Comparison of ENCODE assay signal across 24 cellular contexts in genomic region chr15:86588413-86588812, GRCh38.
DNase-seq lines count a peak whose midpoint lies in the region; FAIRE-seq and TF ChIP-seq lines count a peak whose summit lies in the region.
"Had no signal": no experiment of that assay in that cellular context is flagged by ENCODE, and none has a peak within 500 bp of the region (broad histone marks: within the 10 kb centered on the region; RNA-seq: fewer than 3 reads in every experiment).

No MANE protein-coding gene starts in this region.

- no peak overlapping the region for H2BK15ac ChIP-seq in H9 (ENCODE audit: low read depth, low read length)
- H2BK15ac ChIP-seq in H1 (ENCODE audit: low read length) = no peak overlapping the region

- H2AK5ac ChIP-seq in H9 (ENCODE audit: insufficient read length, low read length) (no peak overlapping the region), H1 (ENCODE audit: low read depth, low read length) (no peak overlapping the region)

- H2BK20ac ChIP-seq in H9 (ENCODE audit: low read depth, low read length, poor library complexity, severe bottlenecking) = no peak overlapping the region
- no peak overlapping the region for H2BK20ac ChIP-seq in H1 (ENCODE audit: low read length)

- FAIRE-seq in H1 (lab: Jason Lieb, UNC) (peak; percentile 7), GM12891 (lab: Jason Lieb, UNC) (no peak)
- FAIRE-seq: GM12892, HTR-8/SVneo had no signal

- H3K79me2 ChIP-seq in H9 (ENCODE audit: insufficient read depth, low read length) = no peaks in the 10 kb centered on the region
- H3K79me2 ChIP-seq in H1 (ENCODE audit: control insufficient read depth in 1 of 2, insufficient read depth in 2 of 2, low read length in 2 of 2) = no peaks in the 10 kb centered on the region
- H3K79me2 ChIP-seq in neural progenitor cell (ENCODE audit: low read depth) = no peaks in the 10 kb centered on the region

- H2BK5ac ChIP-seq in H9 (ENCODE audit: insufficient read length, low read length) = no peak overlapping the region
- H2BK5ac ChIP-seq in H1 (ENCODE audit: low read depth, low read length) = no peak overlapping the region

- no peak for TF ChIP-seq RAD21 in H1 (IDR thresholded peaks at IDR 0.05 in 1 of 2, conservative IDR thresholded peaks at IDR 0.05 in 1 of 2; ENCODE audit: low read depth in 2 of 2, low read length in 2 of 2)

- H3K4ac ChIP-seq in H9 (ENCODE audit: low read depth, low read length) = no peak overlapping the region
- H3K4ac ChIP-seq in H1 (replicated peaks; ENCODE audit: insufficient read length, low read depth, low read length) = no peak overlapping the region

- H3K14ac ChIP-seq in H9 (ENCODE audit: insufficient read depth, low read length) (no peak overlapping the region), H1 (ENCODE audit: insufficient read length) (no peak overlapping the region)

- H4K91ac ChIP-seq in H9 (ENCODE audit: insufficient read length, low read depth, low read length) = no peak overlapping the region
- no peak overlapping the region for H4K91ac ChIP-seq in H1 (replicated peaks; ENCODE audit: insufficient read length, low read length)

- H3F3A ChIP-seq in neural progenitor cell (ENCODE audit: low read depth) = no peaks in the 10 kb centered on the region

- H2BK12ac ChIP-seq in H9 (ENCODE audit: insufficient read length, low read depth, low read length) = no peak overlapping the region
- H2BK12ac ChIP-seq in H1 (ENCODE audit: low read depth, low read length) = no peak overlapping the region

- H3K27me3 ChIP-seq in H9 (ENCODE audit: insufficient read depth, low read length) (no peaks in the 10 kb centered on the region), H1 (replicated peaks in 1 of 4; ENCODE audit: control insufficient read depth in 3 of 4, extremely low read depth in 1 of 4, insufficient read depth in 3 of 4, low read length in 3 of 4) (no peaks in the 10 kb centered on the region), neural progenitor cell (no peaks in the 10 kb centered on the region)
- H3K27me3 ChIP-seq: BLaER1 treated with 17β-estradiol and CSF1 and Interleukin-3, amounts not matched to agents 10 nM and 100 nM had no signal

- H3K9me3 Mint-ChIP-seq in H9 (peaks cover 25% of the 10 kb centered on the region in 2 experiments), neural progenitor cell (peaks cover 9% of the 10 kb centered on the region)

- no peak for TF ChIP-seq POLR2A in H1 (IDR thresholded peaks at IDR 0.05; ENCODE audit: control extremely low read depth in 1 of 2, low read depth in 2 of 2, low read length in 2 of 2)
- no peak for TF ChIP-seq POLR2A in GM12891 (IDR thresholded peaks at IDR 0.05; ENCODE audit: low read depth, low read length)

- no peak overlapping the region for H3K4me2 ChIP-seq in H9 (ENCODE audit: insufficient read depth, insufficient read length, low read length)
- H3K4me2 ChIP-seq in H1 (ENCODE audit: insufficient read depth in 1 of 2, low read depth in 2 of 2, low read length in 2 of 2) = peak overlapping the region in 1 of 2 experiments; percentile 14; a peak in 1 of 4 replicates
- H3K4me2 ChIP-seq in neural progenitor cell = peak overlapping the region; percentile 3
- H3K4me2 ChIP-seq: BLaER1 treated with 17β-estradiol and CSF1 and Interleukin-3, amounts not matched to agents 10 nM and 100 nM had no signal

- H3K9me3 ChIP-seq in H9 (ENCODE audit: control insufficient read depth, low read depth, low read length) (no peaks in the 10 kb centered on the region), H1 (ENCODE audit: insufficient read depth in 2 of 2, low read depth in 1 of 2, low read length in 1 of 2) (peaks cover 0 to 3% of the 10 kb centered on the region in 2 experiments; a peak in 2 of 4 replicates), neural progenitor cell (ENCODE audit: low read depth) (no peaks in the 10 kb centered on the region)

- no peak overlapping the region for H3K18ac ChIP-seq in H9 (ENCODE audit: insufficient read length, low read depth, low read length)
- H3K18ac ChIP-seq in H1 (ENCODE audit: extremely low read depth, low read length) = no peak overlapping the region

- no peak for TF ChIP-seq EP300 in H1 (IDR thresholded peaks at IDR 0.05; ENCODE audit: borderline replicate concordance in 1 of 2, low read depth in 2 of 2, low read length in 2 of 2)

- no peak overlapping the region for H3T11ph ChIP-seq in H9 (ENCODE audit: low read length)

- peaks cover 2% of the 10 kb centered on the region; the same call in 1 of the 2 replicates for H3K4me1 ChIP-seq in H9 (ENCODE audit: insufficient read depth, low read length)
- peaks cover 2 to 11% (median 8%) of the 10 kb centered on the region in 4 experiments; a peak in 4 of 7 replicates for H3K4me1 ChIP-seq in H1 (replicated peaks in 1 of 4; ENCODE audit: control insufficient read depth in 3 of 4, insufficient read depth in 4 of 4, low read length in 3 of 4)
- peaks cover 19% of the 10 kb centered on the region for H3K4me1 ChIP-seq in neural progenitor cell
- H3K4me1 ChIP-seq: BLaER1 treated with 17β-estradiol and CSF1 and Interleukin-3, amounts not matched to agents 10 nM and 100 nM had no signal

- H3K56ac ChIP-seq in H9 (ENCODE audit: insufficient read length, low read depth, low read length) (no peak overlapping the region), H1 (replicated peaks; ENCODE audit: insufficient read length, low read depth, low read length) (no peak overlapping the region)

- peaks cover 43 to 46% of the 10 kb centered on the region in 2 experiments for H3K4me1 Mint-ChIP-seq in H9
- H3K4me1 Mint-ChIP-seq in neural progenitor cell = peaks cover 29% of the 10 kb centered on the region

- H3K27ac Mint-ChIP-seq in H9 (peak overlapping the region; percentile 6 to 55 (median 27); a peak in 2 of 7 replicates), neural progenitor cell (no peak overlapping the region)
- H3K27ac Mint-ChIP-seq: CD8-positive, alpha-beta memory T cell had no signal

- DNase-seq in H9 = no peak
- DNase-seq in NCI-H526 treated with DMSO at 0.1 percent for 48 hours (lab: John Stamatoyannopoulos, UW) = peak; percentile 66
- no peak for DNase-seq in H1 (ENCODE audit: low read depth in 1 of 2, low spot score in 2 of 2)
- DNase-seq in neural progenitor cell (ENCODE audit: low spot score) = no peak
- DNase-seq in NCI-H1694 treated with DMSO at 0.1 percent for 48 hours (lab: John Stamatoyannopoulos, UW) = no peak
- DNase-seq in AML-193 (lab: John Stamatoyannopoulos, UW) = no peak
- no peak for DNase-seq in GM12891 (ENCODE audit: insufficient read length, low spot score)
- DNase-seq: CD8-positive, alpha-beta memory T cell; DMS53; EL; H7; Kasumi-1; MM.1S; NCI-H1092; NCI-H1436 treated with DMSO at 0.1 percent for 48 hours; NCI-H2029 treated with DMSO at 0.1 percent for 48 hours; NCI-H446 treated with DMSO at 0.1 percent for 48 hours; NCI-H774; SHP77 had no signal

- TF ChIP-seq CTCF in H9 (conservative IDR thresholded peaks at IDR 0.05) = no peak
- no peak for TF ChIP-seq CTCF in H1 (IDR thresholded peaks at IDR 0.05; ENCODE audit: control extremely low read depth in 1 of 3, insufficient read depth in 1 of 3, low read depth in 1 of 3, low read length in 3 of 3)
- TF ChIP-seq CTCF in neural progenitor cell (IDR thresholded peaks at IDR 0.05) = no peak

- H3K36me3 Mint-ChIP-seq in H9 (ENCODE audit: insufficient read depth in 1 of 3, low read depth in 3 of 3) (peaks cover 10 to 38% (median 15%) of the 10 kb centered on the region in 3 experiments), neural progenitor cell (no peaks in the 10 kb centered on the region)

- H3K4me3 ChIP-seq in H1 (ENCODE audit: extremely low read depth in 1 of 4, insufficient read depth in 2 of 4, low read depth in 3 of 4, low read length in 4 of 4) (no peak overlapping the region), neural progenitor cell (no peak overlapping the region)
- H3K4me3 ChIP-seq: BLaER1 treated with 17β-estradiol and CSF1 and Interleukin-3, amounts not matched to agents 10 nM and 100 nM; SK-N-MC had no signal

- no peak overlapping the region for H4K8ac ChIP-seq in H9 (replicated peaks; ENCODE audit: insufficient read length, low read depth, low read length)
- H4K8ac ChIP-seq in H1 (ENCODE audit: extremely low read depth, insufficient read depth, low read length) = no peak overlapping the region

- H3K36me3 ChIP-seq in H1 (ENCODE audit: control insufficient read depth in 2 of 4, insufficient read depth in 4 of 4, low read length in 3 of 4) = no peaks in the 10 kb centered on the region
- H3K36me3 ChIP-seq in neural progenitor cell = no peaks in the 10 kb centered on the region
- H3K36me3 ChIP-seq: BLaER1 treated with 17β-estradiol and CSF1 and Interleukin-3, amounts not matched to agents 10 nM and 100 nM had no signal

- H4K20me1 ChIP-seq in H9 (ENCODE audit: control insufficient read depth, insufficient read depth, insufficient read length) (no peaks in the 10 kb centered on the region), H1 (replicated peaks in 1 of 2; ENCODE audit: control insufficient read depth in 1 of 2, insufficient read depth in 2 of 2, low read length in 2 of 2) (no peaks in the 10 kb centered on the region), neural progenitor cell (ENCODE audit: low read depth) (no peaks in the 10 kb centered on the region)
- H4K20me1 ChIP-seq: BLaER1 treated with 17β-estradiol and CSF1 and Interleukin-3, amounts not matched to agents 10 nM and 100 nM had no signal

- H2BK120ac ChIP-seq in H9 (ENCODE audit: low read depth, low read length, poor library complexity, severe bottlenecking) = no peak overlapping the region
- H2BK120ac ChIP-seq in H1 (replicated peaks; ENCODE audit: low read depth, low read length) = no peak overlapping the region

- H3K23ac ChIP-seq in H9 (ENCODE audit: insufficient read length, low read depth, low read length) (no peak overlapping the region), H1 (ENCODE audit: insufficient read length) (no peak overlapping the region)

- H3K9ac ChIP-seq in H9 (ENCODE audit: extremely low read depth, insufficient read length, low read length) (no peak overlapping the region), H1 (replicated peaks in 1 of 4; ENCODE audit: extremely low read depth in 1 of 4, low read depth in 3 of 4, low read length in 3 of 4) (no peak overlapping the region), neural progenitor cell (no peak overlapping the region)
- H3K9ac ChIP-seq: BLaER1 treated with 17β-estradiol and CSF1 and Interleukin-3, amounts not matched to agents 10 nM and 100 nM had no signal

- CTCF ChIA-PET in H1 (lab: Charles Lee; ENCODE audit: partially characterized antibody) = interaction anchor here (0.6 to 0.8 kb wide), 2 partner anchors 290 to 723 kb away, joined by 3 to 4 read pairs; no protein-coding TSS in a partner anchor

- no CpG with 5 or more reads among the region's 2 CpGs for WGBS in H9 (ENCODE audit: extremely low coverage, insufficient read length, low lambda C conversion rate)
- 54% methylated on average over 2 of the region's 2 CpGs; no CpG with 5 or more reads in 1 of the 2 experiments for WGBS in H1 (ENCODE audit: extremely low coverage in 1 of 2, insufficient coverage in 1 of 2, insufficient read length in 1 of 2, insufficient replicate concordance in 2 of 2, low coverage in 1 of 2, low lambda C conversion rate in 2 of 2, missing lambda C conversion rate in 1 of 2), 2 experiments

- H3K79me1 ChIP-seq in H9 (ENCODE audit: insufficient read depth, low read depth, low read length, poor library complexity, severe bottlenecking) = no peaks in the 10 kb centered on the region
- no peaks in the 10 kb centered on the region for H3K79me1 ChIP-seq in H1 (ENCODE audit: low read depth, low read length)

- H4K5ac ChIP-seq in H9 (ENCODE audit: insufficient read length, low read depth, low read length) (no peak overlapping the region), H1 (ENCODE audit: insufficient read length, low read depth, low read length) (no peak overlapping the region)

- POLR2A ChIA-PET in H1 (lab: Charles Lee; ENCODE audit: partially characterized antibody) = no interaction called here

- H3K27ac ChIP-seq in H9 (ENCODE audit: insufficient read length, low read depth, low read length) (no peak overlapping the region), H1 (ENCODE audit: low read depth, low read length) (no peak overlapping the region), neural progenitor cell (no peak overlapping the region)
- H3K27ac ChIP-seq: BLaER1 treated with 17β-estradiol and CSF1 and Interleukin-3, amounts not matched to agents 10 nM and 100 nM; HL-60; SK-N-MC had no signal

- H3K23me2 ChIP-seq in H9 (ENCODE audit: insufficient read length, low read depth, low read length, poor library complexity, severe bottlenecking) (no peaks in the 10 kb centered on the region), H1 (ENCODE audit: low read depth, low read length) (no peaks in the 10 kb centered on the region)

- no peak overlapping the region for H3K4me3 Mint-ChIP-seq in H9
- no peak overlapping the region for H3K4me3 Mint-ChIP-seq in neural progenitor cell
- H3K4me3 Mint-ChIP-seq: CD8-positive, alpha-beta memory T cell had no signal

- no peaks in the 10 kb centered on the region; the same call in 1 of the 2 replicates for H3K27me3 Mint-ChIP-seq in H9 (ENCODE audit: low read depth)
- H3K27me3 Mint-ChIP-seq in neural progenitor cell (ENCODE audit: insufficient read depth, low read depth) = peaks cover 2% of the 10 kb centered on the region
- H3K27me3 Mint-ChIP-seq: CD8-positive, alpha-beta memory T cell had no signal

- H2AFZ ChIP-seq in H9 (ENCODE audit: low read length) = no peak overlapping the region
- H2AFZ ChIP-seq in H1 (ENCODE audit: low read length) = 0 out of 2 replicates have a peak overlapping the region, but pooled peaks have one; percentile 26
- H2AFZ ChIP-seq in neural progenitor cell (replicated peaks) = no peak overlapping the region
